ENCODE assay signal across 8 cellular contexts in the genomic region with DNA sequence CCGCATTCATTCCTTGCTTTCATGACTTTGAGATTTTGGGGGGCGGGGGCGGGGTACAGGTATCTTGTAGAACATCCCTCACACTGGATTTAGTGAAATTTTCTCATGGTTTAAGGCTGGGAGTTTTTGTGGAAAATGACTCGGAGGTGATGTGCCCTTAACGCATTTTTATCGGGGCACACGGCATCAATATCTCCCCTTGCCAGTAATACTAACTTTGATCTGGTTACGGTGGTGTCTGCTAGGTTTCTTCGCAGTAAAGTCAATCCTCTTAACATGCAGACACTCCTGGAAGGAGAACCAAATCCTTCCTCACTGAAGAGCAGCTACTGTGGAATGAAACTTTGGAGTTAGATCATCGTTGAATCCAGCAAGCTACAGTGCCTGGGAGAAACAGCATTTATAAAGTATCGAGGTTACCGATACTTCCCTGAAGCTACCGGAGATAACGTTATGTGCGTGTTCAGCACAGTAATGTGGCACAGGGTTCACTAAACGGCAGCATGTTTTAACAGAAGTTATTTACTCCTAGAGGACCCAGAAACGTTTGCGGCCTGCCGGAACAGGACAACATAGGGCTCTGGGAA. TPM values are rescaled to one million over a fixed set of nuclear protein-coding genes. Genes with fewer than 3 reads are reported as not detected.
A peak's percentile ranks its signal among the peaks of the same experiment; 100 is the strongest.
DNase-seq lines count a peak whose midpoint lies in the region; ATAC-seq and TF ChIP-seq lines count a peak whose summit lies in the region.

No MANE protein-coding gene starts in this region.

- H3K27me3 ChIP-seq in ovary, result no peaks in the 10 kb centered on the region

- peak overlapping the region; percentile 99 for H3K4me3 ChIP-seq in OCI-LY7 (ENCODE audit: low read depth, low read length, poor library complexity, severe bottlenecking)
- peak overlapping the region; percentile 82 for H3K4me3 ChIP-seq in ovary

- intact Hi-C loops in OCI-LY7 (cut with micrococcal nuclease; ENCODE audit: unreplicated experiment), result no loop called here
- intact Hi-C loops in ovary (cut with DNase I), result no loop called here

- H3K9me2 ChIP-seq in OCI-LY7 (ENCODE audit: insufficient read depth, low read length), result no peaks in the 10 kb centered on the region

- peaks cover 28% of the 10 kb centered on the region for H3K79me2 ChIP-seq in OCI-LY7 (ENCODE audit: insufficient read depth, low read depth, low read length)

- no peak for TF ChIP-seq POLR2A in ovary (IDR thresholded peaks at IDR 0.05)

- BruUV-seq in OCI-LY7 (replicated peaks; lab: Mats Ljungman, UMichigan), result no TSS peak

- no peak for TF ChIP-seq CTCF in OCI-LY7 (conservative IDR thresholded peaks at IDR 0.05; ENCODE audit: low read length)
- TF ChIP-seq CTCF in ovary (IDR thresholded peaks at IDR 0.05), result no peak

- CTCF ChIA-PET in OCI-LY7 (lab: Charles Lee; ENCODE audit: unreplicated experiment), result interaction anchor here (2.4 kb wide), 1 partner anchor 202 kb away, joined by 11 read pairs; no protein-coding TSS in a partner anchor

- H3K4me2 ChIP-seq in OCI-LY7 (ENCODE audit: low read length), result peak overlapping the region; percentile 95

- ATAC-seq in HG02840 (IDR thresholded peaks at IDR 0.05; ENCODE audit: low FRiP score, unreplicated experiment) (no peak), HG03135 (IDR thresholded peaks at IDR 0.05; ENCODE audit: unreplicated experiment) (no peak)

- peak overlapping the region; percentile 93 for H2AFZ ChIP-seq in OCI-LY7 (ENCODE audit: low read length)

- no peaks in the 10 kb centered on the region for H3K9me3 ChIP-seq in OCI-LY7 (ENCODE audit: low read length)
- H3K9me3 ChIP-seq in ovary, result no peaks in the 10 kb centered on the region

- DNase-seq in DMS114 treated with DMSO at 0.1 percent for 48 hours (lab: John Stamatoyannopoulos, UW; ENCODE audit: unreplicated experiment) (peak; percentile 41), OCI-LY7 (ENCODE audit: low spot score) (no peak), epithelial cell of prostate (ENCODE audit: low read depth, low spot score) (no peak), ovary (no peak), amygdala (lab: John Stamatoyannopoulos, UW) (no peak), NCI-H1694 treated with DMSO at 0.1 percent for 48 hours (lab: John Stamatoyannopoulos, UW) (no peak)

- no peaks in the 10 kb centered on the region for H4K20me1 ChIP-seq in OCI-LY7 (ENCODE audit: insufficient read depth, low read length)

- H3K27ac ChIP-seq in OCI-LY7 (ENCODE audit: low read depth, low read length, poor library complexity, severe bottlenecking) (peak overlapping the region; percentile 29), epithelial cell of prostate (peak overlapping the region; percentile 90), ovary (peak overlapping the region; percentile 85 to 97)

- WGBS in ovary, 3 donors, result 9 to 16% (median 10%) methylated on average over 19 of the region's 19 CpGs

- H3K4me1 ChIP-seq in OCI-LY7 (ENCODE audit: insufficient read depth, low read length, poor library complexity, severe bottlenecking), result peaks cover 19% of the 10 kb centered on the region
- H3K4me1 ChIP-seq in ovary (ENCODE audit: insufficient read depth), result peaks cover 6% of the 10 kb centered on the region

- H3K36me3 ChIP-seq in OCI-LY7 (ENCODE audit: insufficient read depth, low read length) (peaks cover 21% of the 10 kb centered on the region; the same call in 1 of the 2 replicates), ovary (no peaks in the 10 kb centered on the region)

- POLR2A ChIA-PET in OCI-LY7 (lab: Charles Lee), result interaction anchor here (0.6 to 1.2 kb wide), 4 partner anchors 11 to 762 kb away, joined by 3 to 4 read pairs (median 3); no protein-coding TSS in a partner anchor

- no peak for TF ChIP-seq EP300 in ovary (IDR thresholded peaks at IDR 0.05)

RNA-seq across cellular contexts. Expression of a gene that starts 1.2 kb away (rescaled TPM):
- total RNA-seq in OCI-LY7 (2014; rRNA removed; shearing (Covaris generic)), result 128 and 155 TPM in 2 replicates
- total RNA-seq in OCI-LY7 (2022), result 94.2 and 99.8 TPM in 2 replicates
- total RNA-seq in ovary, result 100 to 1,000 TPM in 6 of 7 donors, 10 to 100 TPM in 1; 79.9 to 128 (median 121) TPM
- 100 to 1,000 TPM; 151 to 319 TPM for polyA plus RNA-seq in ovary

RNA-seq across cellular contexts. Expression of a gene that starts 43.5 kb away (rescaled TPM):
- total RNA-seq in OCI-LY7 (2014; rRNA removed; shearing (Covaris generic)), result not detected in 2 replicates
- total RNA-seq in OCI-LY7 (2022) (not detected in 2 replicates), ovary (10 to 100 TPM; 27.2 to 66.1 (median 36.0) TPM)
- 10 to 100 TPM in 1 of 2 donors, 1 to 10 TPM in 1; 3.4 to 57.2 TPM for polyA plus RNA-seq in ovary

Comparison
In these comparisons a context has a peak if more than half of its experiments do, and no peak if none do; other contexts are left out.
1. H3K27ac ChIP-seq: peak in every context shown above with its lines; median percentile 91 in ovary; 90 in epithelial cell of prostate; 29 in OCI-LY7.
2. RNA of a gene that starts 43.5 kb away (total RNA-seq): 27.2 to 66.1 TPM in ovary; not detected in OCI-LY7; every median in the first group is over 10 times any median in the second.